In the genomic region with DNA sequence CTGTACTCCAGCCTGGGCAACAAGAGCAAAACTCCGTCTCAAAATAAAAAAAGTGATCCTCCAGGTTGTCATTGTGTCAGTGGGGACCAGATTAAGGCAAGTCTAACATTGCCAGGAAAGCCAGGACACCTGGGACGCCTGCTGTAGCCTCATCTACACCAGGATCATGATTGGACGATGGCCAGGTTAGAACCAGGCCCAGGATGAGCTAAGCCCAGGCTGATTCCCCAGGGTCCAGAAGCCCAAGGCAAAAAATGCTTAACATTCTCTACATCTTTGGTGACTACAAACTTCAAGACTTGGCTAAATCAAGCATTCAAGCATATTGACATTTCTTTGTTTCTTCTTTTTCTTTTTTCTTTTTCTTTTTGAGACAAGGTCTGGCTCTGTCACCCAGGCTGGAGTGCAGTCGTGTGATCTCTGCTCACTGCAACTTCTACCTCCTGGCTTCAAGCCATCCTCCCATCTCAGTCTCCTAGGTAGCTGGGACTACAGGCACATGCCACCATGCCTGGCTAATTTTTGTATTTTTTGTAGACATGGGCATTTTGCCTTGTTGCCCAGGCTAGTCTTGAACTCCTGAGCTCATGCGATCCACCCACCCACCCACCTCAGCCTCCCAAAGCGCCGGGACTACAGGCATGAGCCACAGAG, we compare ENCODE assay signal across 17 cellular contexts. TPM values are rescaled to one million over a fixed set of nuclear protein-coding genes. Genes with fewer than 3 reads are reported as not detected.
DNase-seq lines count a peak whose midpoint lies in the region; ATAC-seq and TF ChIP-seq lines count a peak whose summit lies in the region.
"Had no signal": no experiment of that assay in that cellular context is flagged by ENCODE, and none has a peak within 500 bp of the region (broad histone marks: within the 10 kb centered on the region; RNA-seq: fewer than 3 reads in every experiment).

No MANE protein-coding gene starts in this region.

- no peaks in the 10 kb centered on the region for H3K4me1 Mint-ChIP-seq in activated T-cell treated with anti-CD3 and anti-CD28 coated beads, Interleukin-2, amount 50 U/mL, for 24 hours (ENCODE audit: low read depth)
- H3K4me1 Mint-ChIP-seq: IgD-negative memory B cell; nephron; stimulated activated naive CD8-positive, alpha-beta T cell treated with anti-CD3 and anti-CD28 coated beads, Interleukin-15, amount 100 ng/mL, for 72 hours had no signal

- no peaks in the 10 kb centered on the region for H3K9me3 ChIP-seq in thyroid gland
- H3K9me3 ChIP-seq in psoas muscle: no peaks in the 10 kb centered on the region

- no peak for DNase-seq in activated T-cell treated with anti-CD3 and anti-CD28 coated beads, Interleukin-2, amount 50 U/mL, for 24 hours
- DNase-seq in activated T-cell treated with anti-CD3 and anti-CD28 coated beads, Interleukin-2, amount 50 U/mL, for 1 hour: no peak
- DNase-seq in T1000 (lab: John Stamatoyannopoulos, UW): peak; percentile 54
- peak; percentile 75 for DNase-seq in hepatic stellate cell (ENCODE audit: low spot score)
- DNase-seq in thyroid gland: peak; percentile 90
- no peak for DNase-seq in psoas muscle
- no peak for DNase-seq in SIG-M5 (lab: John Stamatoyannopoulos, UW)
- DNase-seq: activated effector memory CD4-positive, alpha-beta T cell treated with Interleukin-2 at 50 U/mL for 16 hours; mammary epithelial cell; NCI-H526; retina; SHP77 treated with DMSO at 0.1 percent for 48 hours; stimulated activated naive CD8-positive, alpha-beta T cell treated with anti-CD3 and anti-CD28 coated beads, Interleukin-15, amount 100 ng/mL, for 72 hours had no signal

- H3K36me3 Mint-ChIP-seq in activated T-cell treated with anti-CD3 and anti-CD28 coated beads, Interleukin-2, amount 50 U/mL, for 24 hours (ENCODE audit: low read depth): no peaks in the 10 kb centered on the region
- H3K36me3 Mint-ChIP-seq: IgD-negative memory B cell had no signal

- H3K4me1 ChIP-seq in thyroid gland (peaks cover 11 to 14% of the 10 kb centered on the region in 2 donors), psoas muscle (no peaks in the 10 kb centered on the region)

- H3K4me3 ChIP-seq in thyroid gland (replicated peaks in 1 of 3) (no peak overlapping the region), psoas muscle (no peak overlapping the region)

- no peak overlapping the region for H3K4me3 Mint-ChIP-seq in activated T-cell treated with anti-CD3 and anti-CD28 coated beads, Interleukin-2, amount 50 U/mL, for 24 hours
- H3K4me3 Mint-ChIP-seq: IgD-negative memory B cell; nephron; stimulated activated naive CD8-positive, alpha-beta T cell treated with anti-CD3 and anti-CD28 coated beads, Interleukin-15, amount 100 ng/mL, for 72 hours had no signal

- no peaks in the 10 kb centered on the region for H3K27me3 ChIP-seq in thyroid gland
- no peaks in the 10 kb centered on the region for H3K27me3 ChIP-seq in psoas muscle (ENCODE audit: insufficient read depth in 3 of 3, low read length in 2 of 3)

- WGBS in thyroid gland, 2 donors: 57 to 58% methylated on average over 7 of the region's 7 CpGs
- 79 to 83% (median 81%) methylated on average over 7 of the region's 7 CpGs for WGBS in psoas muscle, 3 donors

- TF ChIP-seq POLR2A in thyroid gland (IDR thresholded peaks at IDR 0.05): no peak

- H3K9me3 Mint-ChIP-seq in activated T-cell treated with anti-CD3 and anti-CD28 coated beads, Interleukin-2, amount 50 U/mL, for 24 hours: no peaks in the 10 kb centered on the region
- H3K9me3 Mint-ChIP-seq: IgD-negative memory B cell; nephron; stimulated activated naive CD8-positive, alpha-beta T cell treated with anti-CD3 and anti-CD28 coated beads, Interleukin-15, amount 100 ng/mL, for 72 hours had no signal

- H3K27ac Mint-ChIP-seq in activated T-cell treated with anti-CD3 and anti-CD28 coated beads, Interleukin-2, amount 50 U/mL, for 24 hours: peak overlapping the region; percentile 26
- H3K27ac Mint-ChIP-seq: nephron had no signal

- no peaks in the 10 kb centered on the region for H3K27me3 Mint-ChIP-seq in activated T-cell treated with anti-CD3 and anti-CD28 coated beads, Interleukin-2, amount 50 U/mL, for 24 hours
- H3K27me3 Mint-ChIP-seq: IgD-negative memory B cell; stimulated activated naive CD8-positive, alpha-beta T cell treated with anti-CD3 and anti-CD28 coated beads, Interleukin-15, amount 100 ng/mL, for 72 hours had no signal

- TF ChIP-seq CTCF in thyroid gland (IDR thresholded peaks at IDR 0.05): no peak
- no peak for TF ChIP-seq CTCF in psoas muscle (IDR thresholded peaks at IDR 0.05)

- no peaks in the 10 kb centered on the region for H3K36me3 ChIP-seq in thyroid gland
- no peaks in the 10 kb centered on the region for H3K36me3 ChIP-seq in psoas muscle (ENCODE audit: insufficient read depth in 1 of 2, low read depth in 1 of 2)

- no peak for ATAC-seq in psoas muscle
- ATAC-seq in HG03280 (IDR thresholded peaks at IDR 0.05; ENCODE audit: unreplicated experiment): no peak
- ATAC-seq: activated CD4-positive, CD25-positive, alpha-beta regulatory T cell treated with anti-CD3 and anti-CD28 coated beads, Interleukin-2, amount 50 U/mL, for 24 hours; stimulated activated naive CD8-positive, alpha-beta T cell treated with anti-CD3 and anti-CD28 coated beads, Interleukin-15, amount 100 ng/mL, for 72 hours had no signal

- intact Hi-C loops in thyroid gland (cut with DNase I): no loop called here
- intact Hi-C loops in psoas muscle (cut with DNase I): no loop called here

- peak overlapping the region; percentile 90 to 97 (median 93) for H3K27ac ChIP-seq in thyroid gland
- H3K27ac ChIP-seq in psoas muscle: no peak overlapping the region

RNA-seq across cellular contexts. Expression of a gene that starts 12.7 kb away (rescaled TPM):
- 10 to 100 TPM; 45.4 to 81.9 (median 58.6) TPM for total RNA-seq in thyroid gland
- total RNA-seq in psoas muscle: 10 to 100 TPM in 1 of 4 donors, 1 to 10 TPM in 3; 2.6 to 12.4 (median 4.7) TPM
- polyA plus RNA-seq in psoas muscle: 1 to 10 TPM in 1 of 3 donors, under 1 TPM in 2; 0.32 to 4.4 (median 0.71) TPM

Comparison
In these comparisons a context has a peak if more than half of its experiments do, and no peak if none do; other contexts are left out.
1. DNase-seq: peak in T1000 (single experiment), hepatic stellate cell (single experiment) and thyroid gland (2 of 2); none in activated T-cell treated with anti-CD3 and anti-CD28 coated beads, Interleukin-2, amount 50 U/mL, for 24 hours (single experiment), activated T-cell treated with anti-CD3 and anti-CD28 coated beads, Interleukin-2, amount 50 U/mL, for 1 hour (single experiment), psoas muscle (0 of 2) and SIG-M5 (single experiment).